ENCODE assay signal across 11 cellular contexts in the genomic region with DNA sequence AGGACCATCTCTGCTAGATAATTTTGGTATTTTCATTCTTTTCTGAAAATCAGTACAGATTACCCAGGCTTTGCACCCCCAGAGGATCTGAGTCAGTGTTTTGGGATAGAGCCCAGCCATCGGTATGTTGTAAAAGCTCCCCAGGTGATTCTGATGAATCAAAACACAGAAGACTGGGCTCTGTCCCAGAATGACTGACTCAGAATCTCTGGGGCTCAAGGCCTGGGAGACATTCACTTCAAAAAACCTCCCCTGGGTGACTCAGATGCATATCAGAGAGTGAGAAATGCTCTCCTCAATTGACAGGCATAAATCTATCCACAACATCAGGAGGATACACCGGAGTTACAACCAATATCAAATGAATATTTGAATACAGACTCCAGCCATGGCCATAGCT. TPM values are rescaled to one million over a fixed set of nuclear protein-coding genes. Genes with fewer than 3 reads are reported as not detected.
DNase-seq lines count a peak whose midpoint lies in the region; ATAC-seq and TF ChIP-seq lines count a peak whose summit lies in the region.
"Had no signal": no experiment of that assay in that cellular context is flagged by ENCODE, and none has a peak within 500 bp of the region (broad histone marks: within the 10 kb centered on the region; RNA-seq: fewer than 3 reads in every experiment).

No MANE protein-coding gene starts in this region.

- no peak overlapping the region for H2AFZ ChIP-seq in neural cell (ENCODE audit: low read depth, low read length)

- H3K9me3 ChIP-seq in neural cell (ENCODE audit: low read length) = no peaks in the 10 kb centered on the region
- H3K9me3 ChIP-seq: SJSA1 had no signal

- no peak for ATAC-seq in GM21528 (IDR thresholded peaks at IDR 0.05; ENCODE audit: low FRiP score, unreplicated experiment)
- ATAC-seq in stimulated activated naive CD8-positive, alpha-beta T cell treated with anti-CD3 and anti-CD28 coated beads, Interleukin-15, amount 100 ng/mL, for 72 hours = no peak

- H3K27me3 ChIP-seq in neural cell (ENCODE audit: insufficient read depth, low read depth, low read length) = no peaks in the 10 kb centered on the region
- H3K27me3 ChIP-seq: SJSA1 had no signal

- H3F3A ChIP-seq in neural cell (ENCODE audit: insufficient read depth, low read length, poor library complexity, severe bottlenecking) = no peaks in the 10 kb centered on the region

- TF ChIP-seq EP300 in neural cell (conservative IDR thresholded peaks at IDR 0.05; ENCODE audit: poor library complexity, severe bottlenecking) = no peak

- no peak overlapping the region for H3K27ac Mint-ChIP-seq in stimulated activated naive CD8-positive, alpha-beta T cell treated with anti-CD3 and anti-CD28 coated beads, Interleukin-15, amount 100 ng/mL, for 72 hours
- H3K27ac Mint-ChIP-seq: H9 had no signal

- peak overlapping the region; percentile 31 for H3K4me2 ChIP-seq in neural cell (ENCODE audit: low read length)

- peak; percentile 71 for DNase-seq in AG20443 (ENCODE audit: low spot score)
- peak; percentile 78 for DNase-seq in LHCN-M2 (ENCODE audit: low read depth)
- peak; percentile 72 for DNase-seq in cerebellum (ENCODE audit: low spot score)
- DNase-seq in central memory CD4-positive, alpha-beta T cell = no peak
- DNase-seq in NK-92 (lab: John Stamatoyannopoulos, UW; ENCODE audit: unreplicated experiment) = no peak
- no peak for DNase-seq in stimulated activated naive CD8-positive, alpha-beta T cell treated with anti-CD3 and anti-CD28 coated beads, Interleukin-15, amount 100 ng/mL, for 72 hours
- DNase-seq: H9, KG1 had no signal

- H3K4me1 Mint-ChIP-seq in stimulated activated naive CD8-positive, alpha-beta T cell treated with anti-CD3 and anti-CD28 coated beads, Interleukin-15, amount 100 ng/mL, for 72 hours = no peaks in the 10 kb centered on the region

- H3K36me3 ChIP-seq in neural cell (ENCODE audit: insufficient read depth, low read length) = no peaks in the 10 kb centered on the region
- H3K36me3 ChIP-seq: SJSA1 had no signal

- TF ChIP-seq CTCF in neural cell (IDR thresholded peaks at IDR 0.05; ENCODE audit: poor library complexity, severe bottlenecking) = no peak

- no peak for TF ChIP-seq RAD21 in neural cell (conservative IDR thresholded peaks at IDR 0.05)

- no peaks in the 10 kb centered on the region for H4K20me1 ChIP-seq in neural cell (ENCODE audit: insufficient read depth)

- no peak overlapping the region for H3K27ac ChIP-seq in neural cell (ENCODE audit: low read length)
- H3K27ac ChIP-seq: SJSA1 had no signal

- no peak overlapping the region for H3K9ac ChIP-seq in neural cell (ENCODE audit: low read length)

- H3K9me2 ChIP-seq in neural cell (ENCODE audit: insufficient read depth, low read length) = no peaks in the 10 kb centered on the region

- H3K27me3 Mint-ChIP-seq in stimulated activated naive CD8-positive, alpha-beta T cell treated with anti-CD3 and anti-CD28 coated beads, Interleukin-15, amount 100 ng/mL, for 72 hours = no peaks in the 10 kb centered on the region

- H3K4me3 Mint-ChIP-seq in stimulated activated naive CD8-positive, alpha-beta T cell treated with anti-CD3 and anti-CD28 coated beads, Interleukin-15, amount 100 ng/mL, for 72 hours = no peak overlapping the region
- H3K4me3 Mint-ChIP-seq: H9 had no signal

- no peaks in the 10 kb centered on the region for H3K79me2 ChIP-seq in neural cell (replicated peaks; ENCODE audit: insufficient read depth, low read length)

- peaks cover 0 to 10% of the 10 kb centered on the region in 2 donors for H3K9me3 Mint-ChIP-seq in stimulated activated naive CD8-positive, alpha-beta T cell treated with anti-CD3 and anti-CD28 coated beads, Interleukin-15, amount 100 ng/mL, for 72 hours
- H3K9me3 Mint-ChIP-seq: H9 had no signal

- H3K4me3 ChIP-seq in neural cell (ENCODE audit: low read length) = no peak overlapping the region
- H3K4me3 ChIP-seq: SJSA1 had no signal

TF ChIP-seq in neural cell, 6 proteins besides CTCF, POLR2A, EP300 and RAD21:
- TF ChIP-seq SMC3 (conservative IDR thresholded peaks at IDR 0.05; ENCODE audit: poor library complexity) (no peak), POLR2AphosphoS5 (IDR thresholded peaks at IDR 0.05) (no peak), EZH2 (IDR thresholded peaks at IDR 0.05; ENCODE audit: borderline replicate concordance, insufficient read depth, low read length, poor library complexity, severe bottlenecking) (no peak), MXI1 (conservative IDR thresholded peaks at IDR 0.05; ENCODE audit: poor library complexity, severe bottlenecking) (no peak), TAF1 (IDR thresholded peaks at IDR 0.05; ENCODE audit: low read depth) (no peak)
- TF ChIP-seq, protein P1, sequence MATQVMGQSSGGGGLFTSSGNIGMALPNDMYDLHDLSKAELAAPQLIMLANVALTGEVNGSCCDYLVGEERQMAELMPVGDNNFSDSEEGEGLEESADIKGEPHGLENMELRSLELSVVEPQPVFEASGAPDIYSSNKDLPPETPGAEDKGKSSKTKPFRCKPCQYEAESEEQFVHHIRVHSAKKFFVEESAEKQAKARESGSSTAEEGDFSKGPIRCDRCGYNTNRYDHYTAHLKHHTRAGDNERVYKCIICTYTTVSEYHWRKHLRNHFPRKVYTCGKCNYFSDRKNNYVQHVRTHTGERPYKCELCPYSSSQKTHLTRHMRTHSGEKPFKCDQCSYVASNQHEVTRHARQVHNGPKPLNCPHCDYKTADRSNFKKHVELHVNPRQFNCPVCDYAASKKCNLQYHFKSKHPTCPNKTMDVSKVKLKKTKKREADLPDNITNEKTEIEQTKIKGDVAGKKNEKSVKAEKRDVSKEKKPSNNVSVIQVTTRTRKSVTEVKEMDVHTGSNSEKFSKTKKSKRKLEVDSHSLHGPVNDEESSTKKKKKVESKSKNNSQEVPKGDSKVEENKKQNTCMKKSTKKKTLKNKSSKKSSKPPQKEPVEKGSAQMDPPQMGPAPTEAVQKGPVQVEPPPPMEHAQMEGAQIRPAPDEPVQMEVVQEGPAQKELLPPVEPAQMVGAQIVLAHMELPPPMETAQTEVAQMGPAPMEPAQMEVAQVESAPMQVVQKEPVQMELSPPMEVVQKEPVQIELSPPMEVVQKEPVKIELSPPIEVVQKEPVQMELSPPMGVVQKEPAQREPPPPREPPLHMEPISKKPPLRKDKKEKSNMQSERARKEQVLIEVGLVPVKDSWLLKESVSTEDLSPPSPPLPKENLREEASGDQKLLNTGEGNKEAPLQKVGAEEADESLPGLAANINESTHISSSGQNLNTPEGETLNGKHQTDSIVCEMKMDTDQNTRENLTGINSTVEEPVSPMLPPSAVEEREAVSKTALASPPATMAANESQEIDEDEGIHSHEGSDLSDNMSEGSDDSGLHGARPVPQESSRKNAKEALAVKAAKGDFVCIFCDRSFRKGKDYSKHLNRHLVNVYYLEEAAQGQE (IDR thresholded peaks at IDR 0.05; ENCODE audit: borderline replicate concordance) = no peak

RNA-seq across cellular contexts. Expression of a gene that starts 32.6 kb away (rescaled TPM):
- total RNA-seq in LHCN-M2 (2014; rRNA removed) (not detected in 2 replicates), cerebellum (6.5 TPM)
- not detected for polyA plus RNA-seq in LHCN-M2 (2012)
- polyA plus RNA-seq in neural cell = 21.0 and 23.1 TPM in 2 replicates
- 18.5 and 19.3 TPM in 2 replicates for polyA minus RNA-seq in neural cell
- total RNA-seq: H9, SJSA1 had no signal

Comparison
In these comparisons a context has a peak if more than half of its experiments do, and no peak if none do; other contexts are left out.
1. DNase-seq: peak in AG20443 (single experiment), LHCN-M2 (single experiment) and cerebellum (single experiment); none in central memory CD4-positive, alpha-beta T cell (single experiment), NK-92 (single experiment) and stimulated activated naive CD8-positive, alpha-beta T cell treated with anti-CD3 and anti-CD28 coated beads, Interleukin-15, amount 100 ng/mL, for 72 hours (0 of 2).